ENCODE assay signal across 18 cellular contexts in the genomic region with DNA sequence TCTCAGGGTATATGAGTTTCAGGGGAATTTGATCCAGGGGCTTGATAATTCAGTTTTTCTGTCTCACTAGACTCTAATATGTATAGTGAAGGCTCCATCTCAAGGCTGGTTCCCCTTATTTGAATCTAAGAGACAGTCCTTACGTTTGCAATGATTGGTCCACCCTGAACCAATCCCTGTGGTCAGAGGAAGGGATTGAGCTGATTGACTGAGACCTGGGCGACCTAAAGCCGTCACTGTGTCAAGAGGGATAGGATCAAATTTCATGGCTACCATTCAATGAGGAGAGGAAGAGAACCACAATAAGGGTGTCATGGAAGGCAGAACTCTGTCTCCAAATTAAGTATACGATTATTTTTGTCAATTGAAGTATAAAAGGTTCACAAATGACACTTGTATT. TPM values are rescaled to one million over a fixed set of nuclear protein-coding genes. Genes with fewer than 3 reads are reported as not detected.
DNase-seq lines count a peak whose midpoint lies in the region; ATAC-seq lines count a peak whose summit lies in the region.
"Had no signal": no experiment of that assay in that cellular context is flagged by ENCODE, and none has a peak within 500 bp of the region (broad histone marks: within the 10 kb centered on the region; RNA-seq: fewer than 3 reads in every experiment).

No MANE protein-coding gene starts in this region.

- in situ Hi-C loops in SK-MEL-5 (cut with HindIII; ENCODE audit: low pct_unique_long_range_greater_than_20kb, low sequenced_read_pairs) = no loop called here

- DNase-seq in DMS53 (lab: John Stamatoyannopoulos, UW) (peak; percentile 2), DMS53 treated with DMSO at 0.1 percent for 48 hours (lab: John Stamatoyannopoulos, UW; ENCODE audit: unreplicated experiment) (no peak), SK-MEL-5 (ENCODE audit: low read depth, low spot score) (peak; percentile 17), iPS-NIHi11 (ENCODE audit: low spot score) (peak; percentile 29), head of caudate nucleus (no peak)
- no peak for DNase-seq in activated effector memory CD4-positive, alpha-beta T cell treated with Interleukin-2 at 50 U/mL for 16 hours
- DNase-seq: AML-193; Caco-2; CD4-positive, alpha-beta T cell; DND-41; EL; GM23248; KG1 had no signal

- intact Hi-C loops in head of caudate nucleus (cut with DNase I) = no loop called here

- no peak for ATAC-seq in GM18520 (IDR thresholded peaks at IDR 0.05; ENCODE audit: unreplicated experiment)
- ATAC-seq: A549, GM12878, HCT116, HepG2 had no signal

RNA-seq across cellular contexts. Expression of a gene that starts 16.3 kb away (rescaled TPM):
- 7.9 and 8.0 TPM in 2 replicates for total RNA-seq in SK-MEL-5 (2014; rRNA removed; shearing (Covaris generic))
- 10.3 and 11.3 TPM in 2 replicates for polyA plus RNA-seq in SK-MEL-5 (2015; cell fraction: cytosol; rRNA removed)
- polyA plus RNA-seq in SK-MEL-5 (2015; cell fraction: nucleus; rRNA removed) = 13.5 and 14.4 TPM in 2 replicates

Comparison
In these comparisons a context has a peak if more than half of its experiments do, and no peak if none do; other contexts are left out.
1. DNase-seq: peak in DMS53 (single experiment), SK-MEL-5 (single experiment) and iPS-NIHi11 (single experiment); none in DMS53 treated with DMSO at 0.1 percent for 48 hours (single experiment), activated effector memory CD4-positive, alpha-beta T cell treated with Interleukin-2 at 50 U/mL for 16 hours (single experiment) and head of caudate nucleus (0 of 42).